ENCODE assay signal across 12 cellular contexts in the genomic region with DNA sequence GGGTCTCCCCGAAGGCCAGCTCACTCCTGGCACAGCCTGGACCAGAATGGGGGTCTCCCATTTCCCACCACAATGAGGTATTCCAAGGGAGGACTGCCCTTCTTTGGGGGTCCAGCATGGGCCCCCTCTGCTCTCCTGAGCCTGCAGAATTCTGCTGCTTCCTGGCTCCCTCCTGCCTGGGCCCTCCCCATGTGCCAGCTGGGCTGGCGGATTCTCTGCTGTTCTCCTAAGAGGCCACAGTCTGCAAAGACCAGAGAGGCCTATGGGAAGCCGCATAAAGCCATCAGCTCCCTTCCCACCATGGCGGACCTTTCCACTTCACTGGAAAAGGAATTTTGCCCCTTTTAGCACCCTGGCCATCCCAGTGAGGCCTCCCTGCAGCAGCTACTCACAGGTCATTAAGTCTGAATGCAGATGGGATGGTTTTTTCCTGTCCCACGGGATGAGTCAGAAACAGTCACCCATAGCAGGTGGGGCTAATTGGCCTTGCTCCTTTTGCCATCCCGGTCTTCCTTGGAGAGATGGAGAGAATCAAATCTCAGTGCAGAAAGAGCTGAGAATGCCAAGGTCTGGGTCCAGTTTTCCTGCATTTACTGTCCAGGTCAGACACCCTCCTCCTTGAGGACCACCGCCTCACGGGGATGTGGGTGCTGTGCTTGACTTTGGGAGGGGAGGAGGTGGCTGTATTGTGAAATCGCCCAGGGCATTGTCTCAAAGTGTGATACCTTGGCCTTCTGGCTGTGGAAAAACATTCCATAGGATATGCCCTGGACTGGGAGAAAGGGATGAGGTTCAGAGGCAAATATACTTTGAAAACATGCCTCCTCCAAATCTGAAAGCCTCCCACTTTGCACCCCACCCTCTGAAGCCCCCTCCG. TPM values are rescaled to one million over a fixed set of nuclear protein-coding genes. Genes with fewer than 3 reads are reported as not detected.
DNase-seq lines count a peak whose midpoint lies in the region; ATAC-seq and TF ChIP-seq lines count a peak whose summit lies in the region.
"Had no signal": no experiment of that assay in that cellular context is flagged by ENCODE, and none has a peak within 500 bp of the region (broad histone marks: within the 10 kb centered on the region; RNA-seq: fewer than 3 reads in every experiment).

No MANE protein-coding gene starts in this region.

- H4K20me1 ChIP-seq in IMR-90 (ENCODE audit: insufficient read depth, low read length): no peaks in the 10 kb centered on the region

- TF ChIP-seq CTCF in IMR-90 (conservative IDR thresholded peaks at IDR 0.05; ENCODE audit: low read depth, low read length): no peak
- no peak for TF ChIP-seq CTCF in astrocyte of the spinal cord (IDR thresholded peaks at IDR 0.05; ENCODE audit: low read depth, low read length)

- no peaks in the 10 kb centered on the region for H3K79me1 ChIP-seq in IMR-90 (ENCODE audit: low read depth in 1 of 2, low read length in 2 of 2)

- no peak overlapping the region for H4K5ac ChIP-seq in IMR-90 (ENCODE audit: low read depth, low read length)

- no peak overlapping the region for H2BK15ac ChIP-seq in IMR-90 (ENCODE audit: low read depth, low read length)

- no peak overlapping the region for H3K4ac ChIP-seq in IMR-90 (ENCODE audit: low read depth, low read length)

- no peak overlapping the region for H3K4me2 ChIP-seq in IMR-90 (ENCODE audit: low read depth, low read length)

- no peak overlapping the region for H3K14ac ChIP-seq in IMR-90 (replicated peaks; ENCODE audit: low read depth, low read length)

- no peak overlapping the region for H3K18ac ChIP-seq in IMR-90 (ENCODE audit: low read depth, low read length)

- no peaks in the 10 kb centered on the region for H3K36me3 ChIP-seq in IMR-90 (ENCODE audit: control insufficient read depth, insufficient read depth, low read length)

- H3K27ac ChIP-seq in IMR-90 (ENCODE audit: insufficient read depth, low read length): no peak overlapping the region

- no peak overlapping the region for H3K9ac ChIP-seq in IMR-90 (ENCODE audit: low read depth, low read length)

- no peak overlapping the region for H3K56ac ChIP-seq in IMR-90 (ENCODE audit: extremely low read depth, insufficient read depth, low read length)

- H2BK120ac ChIP-seq in IMR-90 (ENCODE audit: low read depth, low read length): no peak overlapping the region

- H2AK5ac ChIP-seq in IMR-90 (ENCODE audit: low read depth, low read length): peak overlapping the region; percentile 75; the same call in 1 of the 2 replicates

- no peaks in the 10 kb centered on the region for H3K9me1 ChIP-seq in IMR-90 (ENCODE audit: insufficient read depth, low read length)

- H3K23ac ChIP-seq in IMR-90 (ENCODE audit: low read depth, low read length): no peak overlapping the region

- POLR2A ChIA-PET in IMR-90 (lab: Charles Lee; ENCODE audit: unreplicated experiment): no interaction called here

- intact Hi-C loops in IMR-90 (cut with micrococcal nuclease): no loop called here

- peaks cover 11% of the 10 kb centered on the region for H3K4me1 ChIP-seq in IMR-90 (ENCODE audit: control insufficient read depth, insufficient read depth, low read length)

- no peak overlapping the region for H2AK9ac ChIP-seq in IMR-90 (replicated peaks; ENCODE audit: low read depth, low read length, poor library complexity)

- CTCF ChIA-PET in IMR-90 (lab: Yijun Ruan, JAX): interaction anchor here (0.7 kb wide), 1 partner anchor 12 kb away, joined by 3 read pairs; no protein-coding TSS in a partner anchor

- H4K91ac ChIP-seq in IMR-90 (ENCODE audit: insufficient read depth, low read depth, low read length): no peak overlapping the region

- no TSS peak for BruUV-seq in IMR-90 (replicated peaks; lab: Mats Ljungman, UMichigan)

- peaks cover 6% of the 10 kb centered on the region for H3K27me3 ChIP-seq in IMR-90 (ENCODE audit: control insufficient read depth, insufficient read depth, low read length)

- ATAC-seq in IMR-90 (ENCODE audit: low read depth): no peak
- no peak for ATAC-seq in HG02798 (IDR thresholded peaks at IDR 0.05; ENCODE audit: poor library complexity, unreplicated experiment)
- no peak for ATAC-seq in GM21360 (IDR thresholded peaks at IDR 0.05; ENCODE audit: unreplicated experiment)
- ATAC-seq: stimulated activated naive CD8-positive, alpha-beta T cell treated with anti-CD3 and anti-CD28 coated beads, Interleukin-15, Interleukin-2, amounts not matched to agents 100 U/mL and 50 U/mL, for 24 hours had no signal

- TF ChIP-seq RAD21 in IMR-90 (IDR thresholded peaks at IDR 0.05; ENCODE audit: low read length): no peak

- H4K8ac ChIP-seq in IMR-90 (ENCODE audit: low read depth in 2 of 2, low read length in 2 of 2): no peak overlapping the region

- peak; percentile 97 for DNase-seq in Caki2 (ENCODE audit: low read depth)
- DNase-seq in IMR-90: peak; percentile 49
- peak; percentile 75 for DNase-seq in astrocyte of the spinal cord (ENCODE audit: low read depth, low spot score)
- peak; percentile 94 for DNase-seq in left kidney (ENCODE audit: low read depth, low spot score)
- DNase-seq in NCI-H1436 (lab: John Stamatoyannopoulos, UW): no peak
- no peak for DNase-seq in ureter (ENCODE audit: low spot score)
- DNase-seq: activated CD8-positive, alpha-beta memory T cell treated with anti-CD3 and anti-CD28 coated beads, Interleukin-2, amount 50 U/mL, for 4 hours; stimulated activated naive CD8-positive, alpha-beta T cell treated with anti-CD3 and anti-CD28 coated beads, Interleukin-15, Interleukin-2, amounts not matched to agents 100 U/mL and 50 U/mL, for 24 hours; T-helper 2 cell had no signal

- no peak overlapping the region for H2BK5ac ChIP-seq in IMR-90 (ENCODE audit: low read depth, low read length, poor library complexity, severe bottlenecking)

- TF ChIP-seq POLR2A in IMR-90 (IDR thresholded peaks at IDR 0.05; ENCODE audit: low read depth, low read length): no peak

- no peak overlapping the region for H2BK20ac ChIP-seq in IMR-90 (ENCODE audit: low read depth, low read length)

- H2AFZ ChIP-seq in IMR-90 (replicated peaks; ENCODE audit: low read length, poor library complexity): no peak overlapping the region

- no peaks in the 10 kb centered on the region for H3K9me3 ChIP-seq in IMR-90 (ENCODE audit: control insufficient read depth, insufficient read depth, low read length)

- in situ Hi-C loops in Caki2 (cut with HindIII; ENCODE audit: low pct_unique_long_range_greater_than_20kb, low sequenced_read_pairs): no loop called here
- in situ Hi-C loops in IMR-90 (cut with MboI; ENCODE audit: low sequenced_read_pairs): no loop called here
- in situ Hi-C loops in astrocyte of the spinal cord (cut with HindIII; ENCODE audit: low sequenced_read_pairs): no loop called here

- H3K4me3 ChIP-seq in IMR-90 (ENCODE audit: insufficient read depth, low read depth, low read length): no peak overlapping the region
- H3K4me3 ChIP-seq in astrocyte of the spinal cord (ENCODE audit: low read depth, low read length): no peak overlapping the region

- dilution Hi-C loops in IMR-90 (cut with HindIII; ENCODE audit: low sequenced_read_pairs, unreplicated experiment): no loop called here

- 83% methylated on average over 1 of the region's 10 CpGs; no CpG with 5 or more reads in 1 of the 2 experiments for WGBS in IMR-90 (ENCODE audit: extremely low coverage in 2 of 2, insufficient read length in 1 of 2), 2 experiments

TF ChIP-seq in IMR-90, 13 proteins besides CTCF, POLR2A, EP300 and RAD21:
- TF ChIP-seq CEBPB (IDR thresholded peaks at IDR 0.05; ENCODE audit: low read depth, low read length) (peak; percentile 53), SMC3 (IDR thresholded peaks at IDR 0.05; ENCODE audit: low read depth, low read length) (no peak)

RNA-seq across cellular contexts. Expression of a gene that starts 23.2 kb away (rescaled TPM):
- total RNA-seq in Caki2 (2014; rRNA removed; shearing (Covaris generic); ENCODE audit: low replicate concordance): not detected in 2 replicates
- total RNA-seq in IMR-90 (2012; rRNA removed): not detected in 2 replicates
- polyA plus RNA-seq in IMR-90 (2012; rRNA removed): not detected in 2 replicates
- polyA plus RNA-seq in IMR-90 (2012; cell fraction: cytosol; rRNA removed): not detected in 2 replicates
- not detected in 2 replicates for polyA plus RNA-seq in IMR-90 (2012; cell fraction: nucleus; rRNA removed; ENCODE audit: low replicate concordance)
- total RNA-seq in ureter: not detected
- total RNA-seq: H4 had no signal

RNA-seq across cellular contexts. Expression of a gene that starts 24.9 kb away (rescaled TPM):
- 87.9 and 100 TPM in 2 replicates for total RNA-seq in Caki2 (2014; rRNA removed; shearing (Covaris generic); ENCODE audit: low replicate concordance)
- total RNA-seq in IMR-90 (2012; rRNA removed): under 0.01 and 0.36 TPM in 2 replicates
- 0.56 and 0.66 TPM in 2 replicates for polyA plus RNA-seq in IMR-90 (2012; rRNA removed)
- polyA plus RNA-seq in IMR-90 (2012; cell fraction: cytosol; rRNA removed): 0.38 and 1.4 TPM in 2 replicates
- polyA plus RNA-seq in IMR-90 (2012; cell fraction: nucleus; rRNA removed; ENCODE audit: low replicate concordance): 0.35 and 0.48 TPM in 2 replicates
- total RNA-seq in ureter: 1.5 TPM

RNA-seq across cellular contexts. Expression of a gene that starts 34.1 kb away (rescaled TPM):
- total RNA-seq in Caki2 (2014; rRNA removed; shearing (Covaris generic); ENCODE audit: low replicate concordance): not detected in 2 replicates
- total RNA-seq in IMR-90 (2012; rRNA removed): 0.28 TPM in 1 of 2 replicates, not detected in the other
- 0.17 TPM in 1 of 2 replicates, not detected in the other for polyA plus RNA-seq in IMR-90 (2012; rRNA removed)
- 0.25 TPM in 1 of 2 replicates, not detected in the other for polyA plus RNA-seq in IMR-90 (2012; cell fraction: cytosol; rRNA removed)
- polyA plus RNA-seq in IMR-90 (2012; cell fraction: nucleus; rRNA removed; ENCODE audit: low replicate concordance): 0.86 and 1.1 TPM in 2 replicates
- total RNA-seq in ureter: 8.8 TPM
- total RNA-seq: H4 had no signal

Comparison
In these comparisons a context has a peak if more than half of its experiments do, and no peak if none do; other contexts are left out.
1. DNase-seq: peak in Caki2 (single experiment), IMR-90 (single experiment), astrocyte of the spinal cord (single experiment) and left kidney (single experiment); none in NCI-H1436 (single experiment) and ureter (single experiment).
2. RNA of a gene that starts 24.9 kb away (total RNA-seq): 87.9 to 100 TPM in Caki2; 1.5 TPM in ureter (single experiment) and under 0.01 to 0.36 TPM in IMR-90; every median in the first group is over 10 times any median in the second.